In genomic region chr20:63189322-63189642, GRCh38 we compare ENCODE assay signal across 30 cellular contexts. TPM values are rescaled to one million over a fixed set of nuclear protein-coding genes. Genes with fewer than 3 reads are reported as not detected.
"Had no signal": no experiment of that assay in that cellular context is flagged by ENCODE, and none has a peak within 500 bp of the region (broad histone marks: within the 10 kb centered on the region; RNA-seq: fewer than 3 reads in every experiment).

No MANE protein-coding gene starts in this region.

- H3K4me3 ChIP-seq: ascending aorta, cardiac muscle cell, Peyer's patch, SJSA1 had no signal

- DNase-seq: activated B cell treated with CpG ODN at 0.5 μM for 24 hours; activated CD4-positive, alpha-beta memory T cell treated with anti-CD3 and anti-CD28 coated beads for 36 hours; activated CD4-positive, alpha-beta T cell treated with anti-CD3 and anti-CD28 coated beads for 1 hour; activated CD4-positive, alpha-beta T cell treated with anti-CD3 and anti-CD28 coated beads, Interleukin-2, amount 10 ng/mL, durations not matched to agents 7 days and 5 days; activated CD8-positive, alpha-beta memory T cell treated with anti-CD3 and anti-CD28 coated beads for 24 hours; activated effector memory CD4-positive, alpha-beta T cell treated with anti-CD3 and anti-CD28 coated beads, Interleukin-2, amount 50 U/mL, for 16 hours; activated naive CD4-positive, alpha-beta T cell treated with Interleukin-2 at 50 U/mL for 16 hours; activated naive CD8-positive, alpha-beta T cell treated with anti-CD3 and anti-CD28 coated beads, Interleukin-2, amount 50 U/mL, for 24 hours; activated T-cell treated with anti-CD3 and anti-CD28 coated beads, Interleukin-2, amount 50 U/mL, for 4 hours; amniotic stem cell; cerebellar nuclear complex; Karpas-422; MM.1S; NCI-H1105 treated with DMSO at 0.1 percent for 48 hours; NCI-H1436 treated with DMSO at 0.1 percent for 48 hours; NCI-H187; NCI-H2081; NCI-H510A treated with DMSO at 0.1 percent for 48 hours; NCI-H69; Peyer's patch; SHP77; SW 1271 had no signal

- H3K4me1 Mint-ChIP-seq: activated B cell treated with CpG ODN at 0.5 μM for 24 hours; activated CD4-positive, alpha-beta T cell treated with anti-CD3 and anti-CD28 coated beads, Interleukin-2, amount 10 ng/mL, durations not matched to agents 7 days and 5 days; activated naive CD8-positive, alpha-beta T cell treated with anti-CD3 and anti-CD28 coated beads, Interleukin-2, amount 50 U/mL, for 24 hours; brain had no signal

- H3K27me3 Mint-ChIP-seq: activated B cell treated with CpG ODN at 0.5 μM for 24 hours; activated CD4-positive, alpha-beta memory T cell treated with anti-CD3 and anti-CD28 coated beads for 36 hours; activated CD4-positive, alpha-beta T cell treated with anti-CD3 and anti-CD28 coated beads, Interleukin-2, amount 10 ng/mL, durations not matched to agents 7 days and 5 days; activated naive CD8-positive, alpha-beta T cell treated with anti-CD3 and anti-CD28 coated beads, Interleukin-2, amount 50 U/mL, for 24 hours had no signal

- H3K9me3 ChIP-seq: ascending aorta, Peyer's patch, SJSA1 had no signal

- H3K36me3 Mint-ChIP-seq: activated CD4-positive, alpha-beta memory T cell treated with anti-CD3 and anti-CD28 coated beads for 36 hours; activated naive CD4-positive, alpha-beta T cell treated with anti-CD3 and anti-CD28 coated beads, Interleukin-2, amount 50 U/mL, for 72 hours had no signal

- H3K27ac Mint-ChIP-seq: activated B cell treated with CpG ODN at 0.5 μM for 24 hours; activated CD4-positive, alpha-beta memory T cell treated with anti-CD3 and anti-CD28 coated beads for 36 hours; activated CD4-positive, alpha-beta T cell treated with anti-CD3 and anti-CD28 coated beads, Interleukin-2, amount 10 ng/mL, durations not matched to agents 7 days and 5 days; activated naive CD4-positive, alpha-beta T cell treated with anti-CD3 and anti-CD28 coated beads, Interleukin-2, amount 50 U/mL, for 72 hours; activated naive CD8-positive, alpha-beta T cell treated with anti-CD3 and anti-CD28 coated beads, Interleukin-2, amount 50 U/mL, for 24 hours; T-helper 1 cell treated with Interleukin-12 subunit alpha and Interleukin-12 subunit beta and Interleukin-4 antibody, amounts not matched to agents 30 μg/mL and 1 μg/mL, for 36 hours had no signal

- H3K9me3 Mint-ChIP-seq: activated B cell treated with CpG ODN at 0.5 μM for 24 hours; activated CD4-positive, alpha-beta memory T cell treated with anti-CD3 and anti-CD28 coated beads for 36 hours; activated CD4-positive, alpha-beta T cell treated with anti-CD3 and anti-CD28 coated beads, Interleukin-2, amount 10 ng/mL, durations not matched to agents 7 days and 5 days; activated naive CD4-positive, alpha-beta T cell treated with anti-CD3 and anti-CD28 coated beads, Interleukin-2, amount 50 U/mL, for 72 hours; activated naive CD8-positive, alpha-beta T cell treated with anti-CD3 and anti-CD28 coated beads, Interleukin-2, amount 50 U/mL, for 24 hours; activated T-cell treated with anti-CD3 and anti-CD28 coated beads, Interleukin-2, amount 50 U/mL, for 4 hours; brain had no signal

- H3K4me3 Mint-ChIP-seq: activated B cell treated with CpG ODN at 0.5 μM for 24 hours; activated CD4-positive, alpha-beta memory T cell treated with anti-CD3 and anti-CD28 coated beads for 36 hours; activated CD4-positive, alpha-beta T cell treated with anti-CD3 and anti-CD28 coated beads, Interleukin-2, amount 10 ng/mL, durations not matched to agents 7 days and 5 days; activated naive CD8-positive, alpha-beta T cell treated with anti-CD3 and anti-CD28 coated beads, Interleukin-2, amount 50 U/mL, for 24 hours; activated T-cell treated with anti-CD3 and anti-CD28 coated beads, Interleukin-2, amount 50 U/mL, for 4 hours; brain; T-helper 1 cell treated with Interleukin-12 subunit alpha and Interleukin-12 subunit beta and Interleukin-4 antibody, amounts not matched to agents 30 μg/mL and 1 μg/mL, for 36 hours had no signal

- H3K4me1 ChIP-seq: ascending aorta, SJSA1 had no signal

- H3K27ac ChIP-seq: ascending aorta, cardiac muscle cell, Peyer's patch, RWPE1, SJSA1 had no signal

- ATAC-seq: activated naive CD4-positive, alpha-beta T cell treated with anti-CD3 and anti-CD28 coated beads, Interleukin-2, amount 50 U/mL, for 72 hours; activated naive CD8-positive, alpha-beta T cell treated with anti-CD3 and anti-CD28 coated beads, Interleukin-2, amount 50 U/mL, for 24 hours; activated T-cell treated with anti-CD3 and anti-CD28 coated beads, Interleukin-2, amount 50 U/mL, for 4 hours; SK-N-SH treated with all-trans-retinoic acid at 6 μM for 48 hours had no signal

- H3K36me3 ChIP-seq: ascending aorta, cardiac muscle cell, Peyer's patch had no signal

- H3K27me3 ChIP-seq: ascending aorta, cardiac muscle cell, Peyer's patch, SJSA1 had no signal

RNA-seq across cellular contexts. Expression of gene BIRC7, which starts 46.4 kb away (rescaled TPM):
- total RNA-seq: activated B cell treated with CpG ODN at 0.5 μM for 24 hours; activated CD4-positive, alpha-beta memory T cell treated with anti-CD3 and anti-CD28 coated beads for 36 hours; activated CD4-positive, alpha-beta T cell treated with anti-CD3 and anti-CD28 coated beads, Interleukin-2, amount 10 ng/mL, durations not matched to agents 7 days and 5 days; activated T-cell treated with anti-CD3 and anti-CD28 coated beads, Interleukin-2, amount 50 U/mL, for 4 hours; ascending aorta; Peyer's patch; SJSA1 had no signal
- polyA plus RNA-seq: cardiac muscle cell had no signal
